28 cellular contexts compared by ENCODE assay signal in genomic region chr2:199144546-199144945, GRCh38.
"Had no signal": no experiment of that assay in that cellular context is flagged by ENCODE, and none has a peak within 500 bp of the region (broad histone marks: within the 10 kb centered on the region; RNA-seq: fewer than 3 reads in every experiment).

No MANE protein-coding gene starts in this region.

- DNase-seq: naive thymus-derived CD8-positive, alpha-beta T cell; nephron progenitor cell; nucleus accumbens; pancreas; retina; right cardiac atrium; right lobe of liver; spleen; stimulated activated CD4-positive, alpha-beta T cell treated with anti-CD3 and anti-CD28 coated beads, Interleukin-12 subunit alpha, Interleukin-12 subunit beta, amount 100 ng/mL, for 4 hours; stimulated activated CD4-positive, alpha-beta T cell treated with anti-CD3 and anti-CD28 coated beads, Interleukin-1b, Interleukin-23, amount 100 ng/mL, for 48 hours; stimulated activated CD4-positive, alpha-beta T cell treated with anti-CD3 and anti-CD28 coated beads, Interleukin-4, amount 100 ng/mL, for 1 hour; stimulated activated CD4-positive, alpha-beta T cell treated with anti-CD3 and anti-CD28 coated beads, Interleukin-4, amount 100 ng/mL, for 4 hours; stimulated activated CD8-positive, alpha-beta memory T cell treated with anti-CD3 and anti-CD28 coated beads, Interleukin-4, amount 100 ng/mL, for 48 hours; stimulated activated naive CD4-positive, alpha-beta T cell; stimulated activated naive CD8-positive, alpha-beta T cell treated with anti-CD3 and anti-CD28 coated beads, Interleukin-15, amount 100 ng/mL, for 72 hours; stimulated activated naive CD8-positive, alpha-beta T cell treated with anti-CD3 and anti-CD28 coated beads, Interleukin-15, Interleukin-2, amounts not matched to agents 100 U/mL and 50 U/mL, for 24 hours; substantia nigra; testis; tibial artery; transverse colon; upper lobe of right lung; uterus had no signal

- H3K4me3 ChIP-seq: pancreas, prostate gland, right lobe of liver, skin epidermis, smooth muscle cell, spleen, suprapubic skin, testis, tibial artery, transverse colon, upper lobe of right lung, uterus had no signal

- ATAC-seq: naive thymus-derived CD8-positive, alpha-beta T cell; natural killer cell treated with Interleukin-12 subunit alpha and Interleukin-12 subunit beta and Interleukin-15 and Interleukin-18, amount 100 ng/mL, for 72 hours; pancreas; right cardiac atrium; right lobe of liver; stimulated activated memory B cell treated with anti-CD40 and anti-IgM and Interleukin-4, amounts not matched to agents 10 μg/mL and 1 μg/mL and 100 μg/mL, for 72 hours; stimulated activated naive CD8-positive, alpha-beta T cell treated with anti-CD3 and anti-CD28 coated beads, Interleukin-15, amount 100 ng/mL, for 72 hours; stimulated activated naive CD8-positive, alpha-beta T cell treated with anti-CD3 and anti-CD28 coated beads, Interleukin-15, Interleukin-2, amounts not matched to agents 100 U/mL and 50 U/mL, for 24 hours; upper lobe of right lung had no signal
